In genomic region chr4:98706200-98706813, GRCh38 we compare ENCODE assay signal across 15 cellular contexts. TPM values are rescaled to one million over a fixed set of nuclear protein-coding genes. Genes with fewer than 3 reads are reported as not detected.
DNase-seq lines count a peak whose midpoint lies in the region; ATAC-seq and TF ChIP-seq lines count a peak whose summit lies in the region.
"Had no signal": no experiment of that assay in that cellular context is flagged by ENCODE, and none has a peak within 500 bp of the region (broad histone marks: within the 10 kb centered on the region; RNA-seq: fewer than 3 reads in every experiment).

No MANE protein-coding gene starts in this region.

- CTCF ChIA-PET in CD8-positive, alpha-beta T cell (lab: Charles Lee), result no interaction called here

- peak overlapping the region; percentile 41 for H3K4me3 ChIP-seq in CD8-positive, alpha-beta T cell (ENCODE audit: low read depth, low read length)
- H3K4me3 ChIP-seq in mucosa of descending colon (no peak overlapping the region), uterus (no peak overlapping the region)
- H3K4me3 ChIP-seq: tibial artery had no signal

- peak overlapping the region; percentile 81 for H3K4me3 Mint-ChIP-seq in CD8-positive, alpha-beta T cell
- H3K4me3 Mint-ChIP-seq in activated T-cell treated with anti-CD3 and anti-CD28 coated beads, Interleukin-2, amount 50 U/mL, for 4 hours, result peak overlapping the region; percentile 72

- peak in 6 of 7 experiments; percentile 5 to 66 (median 25) for DNase-seq in CD8-positive, alpha-beta T cell
- DNase-seq in activated T-cell treated with anti-CD3 and anti-CD28 coated beads, Interleukin-2, amount 50 U/mL, for 4 hours, result no peak
- DNase-seq in mucosa of descending colon, result peak in 1 of 3 donors; percentile 15
- DNase-seq in superior temporal gyrus (ENCODE audit: extremely low spot score), result no peak
- DNase-seq in uterus, result no peak
- no peak for DNase-seq in NCI-H1092 treated with DMSO at 0.1 percent for 48 hours (lab: John Stamatoyannopoulos, UW)
- DNase-seq: dermis blood vessel endothelial cell; left cardiac atrium; NCI-H1436; NCI-H69; stimulated activated CD4-positive, alpha-beta T cell treated with anti-CD3 and anti-CD28 coated beads, Interleukin-12 subunit alpha, Interleukin-12 subunit beta, amount 100 ng/mL, for 4 hours; tibial artery had no signal

- TF ChIP-seq POLR2A in uterus (IDR thresholded peaks at IDR 0.05), result no peak

- H3K27me3 Mint-ChIP-seq in CD8-positive, alpha-beta T cell (ENCODE audit: low read depth), result no peaks in the 10 kb centered on the region
- no peaks in the 10 kb centered on the region for H3K27me3 Mint-ChIP-seq in activated T-cell treated with anti-CD3 and anti-CD28 coated beads, Interleukin-2, amount 50 U/mL, for 4 hours (ENCODE audit: low read depth)
- H3K27me3 Mint-ChIP-seq: IgD-negative memory B cell had no signal

- H3K36me3 Mint-ChIP-seq in CD8-positive, alpha-beta T cell, result peaks cover 2% of the 10 kb centered on the region
- peaks cover 2% of the 10 kb centered on the region for H3K36me3 Mint-ChIP-seq in activated T-cell treated with anti-CD3 and anti-CD28 coated beads, Interleukin-2, amount 50 U/mL, for 4 hours (ENCODE audit: insufficient read depth)

- peak; percentile 95 for ATAC-seq in CD8-positive, alpha-beta T cell
- ATAC-seq in activated T-cell treated with anti-CD3 and anti-CD28 coated beads, Interleukin-2, amount 50 U/mL, for 4 hours, result peak; percentile 82 to 90
- peak; percentile 82 for ATAC-seq in mucosa of descending colon
- ATAC-seq: HCT116 had no signal

- H3K36me3 ChIP-seq in CD8-positive, alpha-beta T cell (ENCODE audit: insufficient read depth, low read length), result no peaks in the 10 kb centered on the region
- H3K36me3 ChIP-seq in KOPT-K1 (ENCODE audit: insufficient read depth, low read length), result no peaks in the 10 kb centered on the region
- H3K36me3 ChIP-seq in mucosa of descending colon (ENCODE audit: low read depth), result no peaks in the 10 kb centered on the region
- no peaks in the 10 kb centered on the region for H3K36me3 ChIP-seq in uterus
- H3K36me3 ChIP-seq: tibial artery had no signal

- H3K27ac ChIP-seq in CD8-positive, alpha-beta T cell (ENCODE audit: low read depth, low read length), result peak overlapping the region; percentile 23
- H3K27ac ChIP-seq in KOPT-K1 (ENCODE audit: low read depth, low read length, poor library complexity, severe bottlenecking) (peak overlapping the region; percentile 44), uterus (no peak overlapping the region)
- H3K27ac ChIP-seq: tibial artery had no signal

- H3K4me1 Mint-ChIP-seq in CD8-positive, alpha-beta T cell (ENCODE audit: low read depth), result peaks cover 44% of the 10 kb centered on the region
- peaks cover 44% of the 10 kb centered on the region for H3K4me1 Mint-ChIP-seq in activated T-cell treated with anti-CD3 and anti-CD28 coated beads, Interleukin-2, amount 50 U/mL, for 4 hours (ENCODE audit: low read depth)

- intact Hi-C loops in CD8-positive, alpha-beta T cell (cut with DNase I, micrococcal nuclease), result loop anchor here in 1 of 2 experiments (5.0 kb wide), 1 partner anchor 44 kb away; no protein-coding TSS in a partner anchor
- intact Hi-C loops in mucosa of descending colon (cut with DNase I, micrococcal nuclease), result no loop called here
- intact Hi-C loops in uterus (cut with DNase I; ENCODE audit: low total_unique reads), result no loop called here

- H3K9me3 ChIP-seq in CD8-positive, alpha-beta T cell (ENCODE audit: low read length), result no peaks in the 10 kb centered on the region
- peaks cover 55% of the 10 kb centered on the region for H3K9me3 ChIP-seq in KOPT-K1 (ENCODE audit: insufficient read depth, low read length, poor library complexity, severe bottlenecking)
- peaks cover 5% of the 10 kb centered on the region for H3K9me3 ChIP-seq in mucosa of descending colon
- H3K9me3 ChIP-seq in uterus, result no peaks in the 10 kb centered on the region

- H3K27me3 ChIP-seq in CD8-positive, alpha-beta T cell (ENCODE audit: insufficient read depth, low read length), result no peaks in the 10 kb centered on the region
- no peaks in the 10 kb centered on the region for H3K27me3 ChIP-seq in uterus
- H3K27me3 ChIP-seq: tibial artery had no signal

- H3K4me1 ChIP-seq in CD8-positive, alpha-beta T cell (ENCODE audit: insufficient read depth, low read length), result peaks cover 34% of the 10 kb centered on the region
- H3K4me1 ChIP-seq in mucosa of descending colon (ENCODE audit: low read depth), result no peaks in the 10 kb centered on the region
- no peaks in the 10 kb centered on the region for H3K4me1 ChIP-seq in uterus
- H3K4me1 ChIP-seq: tibial artery had no signal

- POLR2A ChIA-PET in CD8-positive, alpha-beta T cell (lab: Charles Lee), result interaction anchor here (0.8 to 1.3 kb wide), 4 partner anchors 11 to 201 kb away, joined by 3 read pairs; partner anchors contain the start of gene TSPAN5

- TF ChIP-seq CTCF in CD8-positive, alpha-beta T cell (IDR thresholded peaks at IDR 0.05), result no peak
- TF ChIP-seq CTCF in mucosa of descending colon (IDR thresholded peaks at IDR 0.05), result no peak
- TF ChIP-seq CTCF in uterus (IDR thresholded peaks at IDR 0.05), result no peak

- peaks cover 20% of the 10 kb centered on the region for H3K9me3 Mint-ChIP-seq in CD8-positive, alpha-beta T cell
- H3K9me3 Mint-ChIP-seq in activated T-cell treated with anti-CD3 and anti-CD28 coated beads, Interleukin-2, amount 50 U/mL, for 4 hours, result peaks cover 19% of the 10 kb centered on the region

- peak overlapping the region; percentile 92 for H3K27ac Mint-ChIP-seq in CD8-positive, alpha-beta T cell
- H3K27ac Mint-ChIP-seq: IgD-negative memory B cell had no signal

RNA-seq across cellular contexts. Expression of gene TSPAN5, which starts 47.9 kb away (rescaled TPM):
- 1 to 10 TPM; 1.6 to 1.9 TPM for total RNA-seq in CD8-positive, alpha-beta T cell
- total RNA-seq in activated T-cell treated with anti-CD3 and anti-CD28 coated beads, Interleukin-2, amount 50 U/mL, for 4 hours, result 10 to 100 TPM; 22.8 to 26.8 (median 23.8) TPM
- 10 to 100 TPM in 1 of 3 donors, 1 to 10 TPM in 2; 3.9 to 11.8 (median 4.9) TPM for total RNA-seq in mucosa of descending colon
- total RNA-seq in uterus, result 10 to 100 TPM; 15.9 to 45.3 (median 30.3) TPM

Comparison
In these comparisons a context has a peak if more than half of its experiments do, and no peak if none do; other contexts are left out.
1. DNase-seq: peak in CD8-positive, alpha-beta T cell (6 of 7); none in activated T-cell treated with anti-CD3 and anti-CD28 coated beads, Interleukin-2, amount 50 U/mL, for 4 hours (single experiment), superior temporal gyrus (single experiment), uterus (0 of 2) and NCI-H1092 treated with DMSO at 0.1 percent for 48 hours (single experiment).
2. H3K27ac ChIP-seq: peak in CD8-positive, alpha-beta T cell (single experiment) and KOPT-K1 (single experiment); none in uterus (0 of 2).
3. Peak in every context shown above with its lines, with median percentiles within 50 percentile points of each other: ATAC-seq.